ENCODE assay signal across 1 cellular context in the genomic region with DNA sequence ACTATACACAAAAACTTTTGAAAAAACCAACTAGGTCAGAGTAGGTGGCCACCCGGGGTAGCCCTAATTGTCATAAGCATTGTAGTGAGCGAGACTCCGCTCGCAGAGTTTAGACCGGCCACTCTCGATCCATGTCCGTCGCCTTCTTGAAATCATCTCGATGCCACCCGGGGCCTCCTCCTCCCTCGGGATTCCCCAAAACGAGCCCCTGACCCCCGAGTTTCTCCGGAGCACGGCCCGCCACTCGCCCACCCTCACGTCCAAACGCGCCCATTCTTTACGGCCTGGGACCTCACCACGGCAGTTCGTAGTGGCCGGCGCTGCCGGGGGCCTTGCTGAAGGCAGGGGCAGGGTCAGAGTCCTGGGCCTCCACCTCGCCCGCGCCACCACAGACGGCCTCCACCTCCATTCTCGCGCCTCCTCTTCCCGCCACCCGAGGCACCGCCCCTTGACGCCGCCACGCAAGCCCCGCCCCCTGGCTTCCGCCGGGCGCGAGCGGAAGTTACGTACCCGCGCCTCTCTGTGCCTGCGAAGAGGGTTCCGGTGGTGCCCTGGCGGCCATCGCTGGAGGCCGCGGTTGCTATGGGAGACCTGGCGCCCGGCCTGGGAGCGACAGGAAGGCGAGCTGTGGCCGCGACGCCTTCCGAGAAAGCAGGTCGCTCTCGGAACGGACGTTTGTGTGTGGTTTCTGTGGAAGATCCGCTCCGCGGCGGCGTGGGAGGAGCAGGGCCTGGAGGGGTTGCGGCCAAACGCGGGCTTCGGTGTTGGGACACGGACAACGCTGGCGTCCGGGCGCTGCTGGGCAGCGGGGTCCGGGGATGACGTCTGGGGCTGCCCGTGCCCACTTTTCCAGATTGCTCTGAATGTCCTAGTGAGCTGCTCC.
TF ChIP-seq lines count a peak whose summit lies in the region.

Gene RFC2, minus strand, starts transcription at position 425 of the 883 bp plus-strand sequence. Its CDS starts 16 bp downstream, at position 409.

TF ChIP-seq in IMR-90, 13 proteins besides CTCF, POLR2A, EP300 and RAD21 (continued from another document):
- TF ChIP-seq CEBPB (IDR thresholded peaks at IDR 0.05; ENCODE audit: low read depth, low read length) (no peak), MXI1 (IDR thresholded peaks at IDR 0.05; ENCODE audit: borderline replicate concordance, low read depth, low read length) (0 out of 2 replicates have a peak, but pooled peaks have one; percentile 65), RCOR1 (IDR thresholded peaks at IDR 0.05; ENCODE audit: insufficient replicate concordance, low read length) (no peak)
